ENCODE assay signal across 8 cellular contexts in the genomic region with DNA sequence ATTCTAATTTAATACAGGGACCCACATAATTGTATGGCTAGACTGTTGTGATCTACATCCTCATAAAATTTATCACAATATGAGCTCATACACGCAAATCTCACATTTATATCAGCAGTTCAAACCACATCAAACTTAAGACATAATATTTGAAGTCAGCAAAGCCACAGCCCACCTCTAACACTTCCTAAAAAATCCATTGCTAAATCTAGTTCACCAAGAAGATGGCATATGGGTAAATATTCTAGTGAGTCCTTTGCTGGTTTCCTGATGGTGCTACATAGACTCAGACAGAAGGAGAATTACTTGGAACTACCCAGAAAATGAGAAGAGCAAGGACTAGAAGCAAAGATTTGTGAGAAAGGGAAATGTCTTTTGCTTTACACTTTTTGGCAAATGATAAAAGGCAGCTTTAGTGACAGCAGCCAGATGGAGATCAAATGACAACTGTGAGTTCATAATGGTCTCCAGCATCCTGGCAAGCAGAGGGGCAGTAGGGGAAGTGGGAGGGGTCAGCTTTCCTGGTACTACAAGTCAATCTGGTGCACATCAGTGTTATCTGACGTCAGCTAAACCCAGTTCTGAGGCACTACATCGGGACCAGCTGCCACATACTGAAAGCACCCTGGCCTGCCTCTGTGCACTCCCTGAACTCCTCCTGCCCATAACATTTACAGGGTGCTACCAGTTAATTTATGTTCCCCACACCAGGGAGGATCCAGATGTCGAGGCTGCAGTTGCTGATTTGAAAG. TPM values are rescaled to one million over a fixed set of nuclear protein-coding genes. Genes with fewer than 3 reads are reported as not detected.
DNase-seq lines count a peak whose midpoint lies in the region; ATAC-seq and TF ChIP-seq lines count a peak whose summit lies in the region.

No MANE protein-coding gene starts in this region.

- TF ChIP-seq CTCF in Loucy (conservative IDR thresholded peaks at IDR 0.05; ENCODE audit: low read length), result no peak
- no peak for TF ChIP-seq CTCF in neural progenitor cell (IDR thresholded peaks at IDR 0.05)
- no peak for TF ChIP-seq CTCF in GM10266 (IDR thresholded peaks at IDR 0.05; ENCODE audit: control insufficient read depth, insufficient read depth, low read depth, missing control alignments)

- H3K79me2 ChIP-seq in Loucy (ENCODE audit: insufficient read depth, low read length) (no peaks in the 10 kb centered on the region), neural progenitor cell (ENCODE audit: low read depth) (no peaks in the 10 kb centered on the region)

- H4K20me1 ChIP-seq in Loucy (ENCODE audit: insufficient read depth, low read length, poor library complexity, severe bottlenecking), result no peaks in the 10 kb centered on the region
- no peaks in the 10 kb centered on the region for H4K20me1 ChIP-seq in neural progenitor cell (ENCODE audit: low read depth)

- H2AFZ ChIP-seq in Loucy (ENCODE audit: low read length) (0 out of 2 replicates have a peak overlapping the region, but pooled peaks have one; percentile 9), neural progenitor cell (replicated peaks) (peak overlapping the region; percentile 38)

- no peaks in the 10 kb centered on the region for H3K36me3 Mint-ChIP-seq in neural progenitor cell

- H3K4me3 Mint-ChIP-seq in neural progenitor cell, result no peak overlapping the region

- DNase-seq in DMS 273 (lab: John Stamatoyannopoulos, UW; ENCODE audit: unreplicated experiment) (peak; percentile 98), T-helper 22 cell (ENCODE audit: low read depth) (peak; percentile 41), neural progenitor cell (ENCODE audit: low spot score) (peak; percentile 43), GM10266 (ENCODE audit: extremely low spot score) (no peak), SKM-1 treated with dmso at 0.1 percent for 144 hours (lab: John Stamatoyannopoulos, UW; ENCODE audit: unreplicated experiment) (no peak)
- DNase-seq in effector CD8-positive, alpha-beta T cell (lab: John Stamatoyannopoulos, UW), result peak; percentile 21

- no peaks in the 10 kb centered on the region for H3K9me3 ChIP-seq in Loucy (ENCODE audit: insufficient read depth, low read depth, low read length)
- no peaks in the 10 kb centered on the region for H3K9me3 ChIP-seq in neural progenitor cell (ENCODE audit: low read depth)

- ATAC-seq in GM18909 (IDR thresholded peaks at IDR 0.05; ENCODE audit: poor library complexity, unreplicated experiment), result no peak

- H3K4me1 ChIP-seq in Loucy (ENCODE audit: insufficient read depth, low read length, poor library complexity, severe bottlenecking) (peaks cover 13% of the 10 kb centered on the region), neural progenitor cell (peaks cover 7% of the 10 kb centered on the region)

- H3K36me3 ChIP-seq in Loucy (ENCODE audit: insufficient read depth, low read length) (no peaks in the 10 kb centered on the region), neural progenitor cell (no peaks in the 10 kb centered on the region)

- no peak overlapping the region for H3K9ac ChIP-seq in Loucy (ENCODE audit: low read depth, low read length, poor library complexity, severe bottlenecking)
- no peak overlapping the region for H3K9ac ChIP-seq in neural progenitor cell

- H3K4me3 ChIP-seq in Loucy (ENCODE audit: low read length, poor library complexity, severe bottlenecking) (peak overlapping the region; percentile 11), neural progenitor cell (no peak overlapping the region)

- no peaks in the 10 kb centered on the region for H3K9me2 ChIP-seq in Loucy (replicated peaks; ENCODE audit: low read depth, low read length)

- H3K27me3 ChIP-seq in Loucy (ENCODE audit: insufficient read depth, low read length, poor library complexity, severe bottlenecking), result peaks cover 43% of the 10 kb centered on the region
- H3K27me3 ChIP-seq in neural progenitor cell, result peaks cover 7% of the 10 kb centered on the region

- H3F3A ChIP-seq in Loucy (ENCODE audit: low read depth), result no peaks in the 10 kb centered on the region
- H3F3A ChIP-seq in neural progenitor cell (ENCODE audit: low read depth), result no peaks in the 10 kb centered on the region

- H3K4me2 ChIP-seq in Loucy (ENCODE audit: low read depth, low read length, poor library complexity, severe bottlenecking), result peak overlapping the region; percentile 37
- H3K4me2 ChIP-seq in neural progenitor cell, result no peak overlapping the region

- peaks cover 22% of the 10 kb centered on the region for H3K4me1 Mint-ChIP-seq in neural progenitor cell

- H3K27me3 Mint-ChIP-seq in neural progenitor cell (ENCODE audit: insufficient read depth, low read depth), result peaks cover 2% of the 10 kb centered on the region

- H3K27ac Mint-ChIP-seq in neural progenitor cell, result no peak overlapping the region

- H3K9me3 Mint-ChIP-seq in neural progenitor cell, result no peaks in the 10 kb centered on the region

- no peak overlapping the region for H3K27ac ChIP-seq in neural progenitor cell

RNA-seq across cellular contexts. Expression of gene GADD45A, which starts 10.6 kb away (rescaled TPM):
- 28.6 and 32.8 TPM in 2 replicates for total RNA-seq in neural progenitor cell (ENCODE audit: low replicate concordance)

Comparison
In these comparisons a context has a peak if more than half of its experiments do, and no peak if none do; other contexts are left out.
1. DNase-seq: peak in DMS 273 (single experiment), T-helper 22 cell (single experiment), effector CD8-positive, alpha-beta T cell (single experiment) and neural progenitor cell (single experiment); none in GM10266 (single experiment) and SKM-1 treated with dmso at 0.1 percent for 144 hours (single experiment).